Comparison of ENCODE assay signal across 8 cellular contexts in genomic region chr9:98707158-98708102, GRCh38. TPM values are rescaled to one million over a fixed set of nuclear protein-coding genes. Genes with fewer than 3 reads are reported as not detected.
DNase-seq lines count a peak whose midpoint lies in the region; ATAC-seq and TF ChIP-seq lines count a peak whose summit lies in the region.

No MANE protein-coding gene starts in this region.

- H3K4me3 ChIP-seq in GM23338 (peak overlapping the region; percentile 62), lung (peak overlapping the region; percentile 17)

- H3K4me1 ChIP-seq in GM23338 (ENCODE audit: insufficient read depth) = peaks cover 5% of the 10 kb centered on the region; the same call in 1 of the 2 replicates
- peaks cover 0 to 7% of the 10 kb centered on the region in 2 donors for H3K4me1 ChIP-seq in lung (ENCODE audit: control insufficient read depth in 2 of 2, insufficient read depth in 2 of 2, low read length in 2 of 2)

- peak; percentile 82 for ATAC-seq in GM23338
- ATAC-seq in lung (ENCODE audit: insufficient read depth, low FRiP score) = peak; percentile 76
- ATAC-seq in HG03460 (IDR thresholded peaks at IDR 0.05; ENCODE audit: unreplicated experiment) = no peak
- no peak for ATAC-seq in HG02678 (IDR thresholded peaks at IDR 0.05; ENCODE audit: unreplicated experiment)
- no peak for ATAC-seq in GM19455 (IDR thresholded peaks at IDR 0.05; ENCODE audit: unreplicated experiment)

- H3K27me3 Mint-ChIP-seq in GM23338 (ENCODE audit: insufficient read depth, low read depth, poor library complexity) = peaks cover 63% of the 10 kb centered on the region

- 4% methylated on average over 73 to 79 of the region's 79 CpGs for WGBS in lung, 2 donors

- H3K36me3 ChIP-seq in GM23338 (ENCODE audit: insufficient read depth) (no peaks in the 10 kb centered on the region), lung (ENCODE audit: control insufficient read depth in 2 of 2, insufficient read depth in 2 of 2, low read length in 2 of 2) (no peaks in the 10 kb centered on the region)

- no peaks in the 10 kb centered on the region for H3F3A ChIP-seq in GM23338 (replicated peaks; ENCODE audit: low read depth)

- peaks cover 0 to 10% of the 10 kb centered on the region in 2 donors for H3K9me3 ChIP-seq in lung (ENCODE audit: control insufficient read depth in 2 of 2, insufficient read depth in 1 of 2, low read length in 1 of 2)

- H3K27ac ChIP-seq in GM23338 (ENCODE audit: low read depth) = no peak overlapping the region
- H3K27ac ChIP-seq in lung (ENCODE audit: low read depth in 1 of 2, low read length in 1 of 2) = no peak overlapping the region

- DNase-seq in COLO668 (lab: John Stamatoyannopoulos, UW; ENCODE audit: unreplicated experiment) = peak; percentile 90
- DNase-seq in GM23338 (ENCODE audit: low spot score) = peak; percentile 94
- peak; percentile 95 for DNase-seq in NCI-H69 (lab: John Stamatoyannopoulos, UW)
- DNase-seq in ecto neural progenitor cell (ENCODE audit: low spot score) = peak; percentile 88
- peak; percentile 43 for DNase-seq in lung (ENCODE audit: low spot score)

- no peaks in the 10 kb centered on the region for H3K9me2 ChIP-seq in GM23338 (ENCODE audit: insufficient read depth)

- peak; percentile 64 to 84 for TF ChIP-seq CTCF in GM23338 (conservative IDR thresholded peaks at IDR 0.05; ENCODE audit: low read depth in 2 of 2)
- TF ChIP-seq CTCF in lung (IDR thresholded peaks at IDR 0.05; ENCODE audit: control extremely low read depth, extremely low read depth) = no peak

- no peaks in the 10 kb centered on the region for H3K79me2 ChIP-seq in GM23338 (replicated peaks; ENCODE audit: insufficient read depth)

- H3K4me1 Mint-ChIP-seq in GM23338 = peaks cover 7% of the 10 kb centered on the region

- H3K36me3 Mint-ChIP-seq in GM23338 (ENCODE audit: low read depth) = no peaks in the 10 kb centered on the region

- peak overlapping the region; percentile 96 for H2AFZ ChIP-seq in GM23338

- H3K4me3 Mint-ChIP-seq in GM23338 = peak overlapping the region; percentile 70

- H3K27ac Mint-ChIP-seq in GM23338 = no peak overlapping the region

- no peaks in the 10 kb centered on the region for H3K9me3 Mint-ChIP-seq in GM23338

- peaks cover 73% of the 10 kb centered on the region for H3K27me3 ChIP-seq in GM23338 (ENCODE audit: insufficient read depth)
- H3K27me3 ChIP-seq in lung (ENCODE audit: control insufficient read depth, insufficient read depth) = peaks cover 20% of the 10 kb centered on the region

- H3K4me2 ChIP-seq in GM23338 = peak overlapping the region; percentile 88

- peaks cover 7% of the 10 kb centered on the region; the same call in 1 of the 2 replicates for H4K20me1 ChIP-seq in GM23338 (replicated peaks; ENCODE audit: insufficient read depth)

TF ChIP-seq in GM23338, 12 proteins besides CTCF, POLR2A, EP300 and RAD21 (continues in another document):
- TF ChIP-seq ZNF114 (CRISPR knock-in tag; IDR thresholded peaks at IDR 0.05) (no peak), STAT1 (IDR thresholded peaks at IDR 0.05; ENCODE audit: unreplicated experiment) (no peak), EZH2 (IDR thresholded peaks at IDR 0.05; ENCODE audit: low read depth, unreplicated experiment) (peak; percentile 92), ZNF331 (CRISPR knock-in tag; IDR thresholded peaks at IDR 0.05; ENCODE audit: low read depth) (no peak), ZNF462 (CRISPR knock-in tag; IDR thresholded peaks at IDR 0.05) (no peak), REST (IDR thresholded peaks at IDR 0.05; ENCODE audit: unreplicated experiment) (no peak), EZH2phosphoT487 (IDR thresholded peaks at IDR 0.05; ENCODE audit: unreplicated experiment) (peak; percentile 77)

RNA-seq across cellular contexts. Expression of gene GABBR2, which starts 1.3 kb away (rescaled TPM):
- 0.50 and 1.3 TPM in 2 replicates for total RNA-seq in GM23338 (2014; rRNA removed; shearing (Covaris generic))
- 0.49 and 0.89 TPM in 2 replicates for polyA plus RNA-seq in GM23338 (2016; fragmentation: Nextera tagmentation; extraction: Ambion mirVana)
- under 1 TPM; 0.40 to 0.61 TPM for total RNA-seq in lung
- 1 to 10 TPM in 1 of 2 donors, under 1 TPM in 1; 0.67 to 1.8 TPM for polyA plus RNA-seq in lung

Comparison
In these comparisons a context has a peak if more than half of its experiments do, and no peak if none do; other contexts are left out.
1. DNase-seq: peak in every context shown above with its lines; median percentile 95 in NCI-H69; 94 in GM23338; 90 in COLO668; 88 in ecto neural progenitor cell; 43 in lung.
2. ATAC-seq: peak in GM23338 (single experiment) and lung (single experiment); none in HG03460 (single experiment), HG02678 (single experiment) and GM19455 (single experiment).